In the genomic region with DNA sequence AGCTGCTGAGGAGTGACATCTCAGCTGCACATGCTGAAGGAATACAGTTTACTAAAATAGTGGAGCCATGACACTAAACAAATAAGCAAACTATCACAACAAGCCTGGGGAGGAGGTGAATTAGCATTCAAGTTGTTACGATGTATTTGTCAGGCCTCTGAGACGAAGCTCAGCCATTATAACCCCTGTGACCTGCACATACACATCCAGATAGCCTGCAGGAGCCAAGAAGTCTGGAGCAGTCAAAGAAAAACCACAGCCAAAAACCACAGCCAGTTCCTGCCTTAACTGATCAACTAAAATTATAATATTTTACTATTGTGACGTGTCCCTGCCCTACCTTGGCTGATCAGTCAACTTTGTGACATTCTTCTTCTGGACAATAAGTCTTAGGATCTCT, we compare ENCODE assay signal across 12 cellular contexts.
A peak's percentile ranks its signal among the peaks of the same experiment; 100 is the strongest.
DNase-seq lines count a peak whose midpoint lies in the region; ATAC-seq and TF ChIP-seq lines count a peak whose summit lies in the region.
"Had no signal": no experiment of that assay in that cellular context is flagged by ENCODE, and none has a peak within 500 bp of the region (broad histone marks: within the 10 kb centered on the region; RNA-seq: fewer than 3 reads in every experiment).

No MANE protein-coding gene starts in this region.

- ATAC-seq in HG03342 (IDR thresholded peaks at IDR 0.05; ENCODE audit: unreplicated experiment): peak; percentile 48
- ATAC-seq in SK-N-SH treated with all-trans-retinoic acid at 6 μM for 48 hours: peak; percentile 75
- ATAC-seq in GM18907 (IDR thresholded peaks at IDR 0.05; ENCODE audit: unreplicated experiment): no peak

- DNase-seq in NOMO-1 (lab: John Stamatoyannopoulos, UW; ENCODE audit: unreplicated experiment in 2 of 2): peak; percentile 4 to 33
- DNase-seq in NOMO-1 treated with dmso at 0.1 percent for 144 hours (lab: John Stamatoyannopoulos, UW; ENCODE audit: unreplicated experiment): no peak
- peak; percentile 46 for DNase-seq in kidney tubule cell (ENCODE audit: low spot score)
- no peak for DNase-seq in SIG-M5 (lab: John Stamatoyannopoulos, UW)
- DNase-seq in RKO (ENCODE audit: low spot score): no peak
- DNase-seq: 8988T; activated effector memory CD4-positive, alpha-beta T cell treated with Interleukin-2 at 50 U/mL for 16 hours; DMS79; posterior cingulate gyrus had no signal

TF ChIP-seq in SK-N-SH treated with all-trans-retinoic acid at 6 μM for 48 hours, 23 proteins besides CTCF, POLR2A, EP300 and RAD21:
- TF ChIP-seq CSDC2 (CRISPR knock-in tag; IDR thresholded peaks at IDR 0.05) (peak; percentile 58; the same call in 1 of the 2 replicates), ZNF70 (CRISPR knock-in tag; IDR thresholded peaks at IDR 0.05) (no peak)

Comparison
In these comparisons a context has a peak if more than half of its experiments do, and no peak if none do; other contexts are left out.
1. DNase-seq: peak in NOMO-1 (2 of 2) and kidney tubule cell (single experiment); none in NOMO-1 treated with dmso at 0.1 percent for 144 hours (single experiment), SIG-M5 (single experiment) and RKO (single experiment).